8 cellular contexts compared by ENCODE assay signal in the genomic region with DNA sequence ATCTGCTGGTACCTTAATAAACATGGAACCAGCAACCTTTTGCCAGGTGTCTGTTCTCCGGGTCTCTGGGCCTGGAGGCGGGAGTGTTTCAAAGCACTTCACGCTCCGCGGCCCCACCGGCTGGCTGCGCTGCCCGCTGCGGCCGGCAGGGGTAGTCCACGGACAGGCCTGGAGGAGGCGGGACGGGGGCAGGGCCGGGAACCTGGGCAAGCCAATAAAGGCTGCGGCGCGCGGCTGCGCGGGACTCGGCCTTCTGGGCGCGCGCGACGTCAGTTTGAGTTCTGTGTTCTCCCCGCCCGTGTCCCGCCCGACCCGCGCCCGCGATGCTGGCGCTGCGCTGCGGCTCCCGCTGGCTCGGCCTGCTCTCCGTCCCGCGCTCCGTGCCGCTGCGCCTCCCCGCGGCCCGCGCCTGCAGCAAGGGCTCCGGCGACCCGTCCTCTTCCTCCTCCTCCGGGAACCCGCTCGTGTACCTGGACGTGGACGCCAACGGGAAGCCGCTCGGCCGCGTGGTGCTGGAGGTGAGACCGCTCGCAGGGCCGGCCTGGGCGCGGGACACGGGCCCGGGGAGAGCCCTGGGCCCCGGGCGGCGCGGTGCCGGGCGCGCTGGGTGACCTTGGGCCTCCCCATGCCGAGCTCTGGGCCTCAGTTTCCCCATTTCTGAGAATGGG. TPM values are rescaled to one million over a fixed set of nuclear protein-coding genes. Genes with fewer than 3 reads are reported as not detected.
DNase-seq lines count a peak whose midpoint lies in the region; ATAC-seq and TF ChIP-seq lines count a peak whose summit lies in the region.

A gene (plus strand): TSS at position 244 of the 668 bp plus-strand sequence. CDS start 80 bp downstream, at position 324.

- H3K4me1 Mint-ChIP-seq in activated CD4-positive, alpha-beta T cell treated with anti-CD3 and anti-CD28 coated beads for 36 hours, result peaks cover 22% of the 10 kb centered on the region
- peaks cover 16% of the 10 kb centered on the region for H3K4me1 Mint-ChIP-seq in chondrocyte (ENCODE audit: low read depth)

- peak within 1 kb of the TSS; percentile 85 for H3K4me3 Mint-ChIP-seq in activated CD4-positive, alpha-beta T cell treated with anti-CD3 and anti-CD28 coated beads for 36 hours
- peak within 1 kb of the TSS; percentile 75 for H3K4me3 Mint-ChIP-seq in chondrocyte (ENCODE audit: unreplicated experiment)

- DNase-seq in Ammon's horn (ENCODE audit: low spot score) (peak; percentile 96), NCI-H345 treated with DMSO at 0.1 percent for 48 hours (lab: John Stamatoyannopoulos, UW; ENCODE audit: unreplicated experiment) (peak; percentile 62), chondrocyte (ENCODE audit: low spot score) (peak; percentile 98), kidney glomerular epithelial cell (lab: John Stamatoyannopoulos, UW) (peak; percentile 82)
- peak; percentile 97 for DNase-seq in activated CD4-positive, alpha-beta T cell treated with anti-CD3 and anti-CD28 coated beads for 36 hours
- peak; percentile 89 to 93 for DNase-seq in stimulated activated CD4-positive, alpha-beta T cell treated with anti-CD3 and anti-CD28 coated beads, Interleukin-15, amount 100 ng/mL, for 48 hours (ENCODE audit: low read depth in 2 of 2)

- peak; percentile 93 for TF ChIP-seq CTCF in chondrocyte (IDR thresholded peaks at IDR 0.05)

- peaks cover 43% of the 10 kb centered on the region for H3K36me3 Mint-ChIP-seq in activated CD4-positive, alpha-beta T cell treated with anti-CD3 and anti-CD28 coated beads for 36 hours (ENCODE audit: low read depth)
- peaks cover 13% of the 10 kb centered on the region for H3K36me3 Mint-ChIP-seq in chondrocyte (ENCODE audit: low read depth)

- POLR2A ChIA-PET in activated CD4-positive, alpha-beta T cell treated with anti-CD3 and anti-CD28 coated beads for 36 hours (lab: Charles Lee), result interaction anchor here (1.2 to 2.0 kb wide), 6 partner anchors 10 to 78 kb away, joined by 3 to 7 read pairs (median 4); no protein-coding TSS in a partner anchor

- H3K9me3 Mint-ChIP-seq in activated CD4-positive, alpha-beta T cell treated with anti-CD3 and anti-CD28 coated beads for 36 hours (ENCODE audit: low read depth), result no peaks in the 10 kb centered on the region
- no peaks in the 10 kb centered on the region for H3K9me3 Mint-ChIP-seq in chondrocyte (ENCODE audit: low read depth)

- CTCF ChIA-PET in activated CD4-positive, alpha-beta T cell treated with anti-CD3 and anti-CD28 coated beads for 36 hours (lab: Charles Lee), result interaction anchor here (0.7 to 5.8 kb wide), 5 partner anchors 12 to 386 kb away, joined by 3 to 50 read pairs (median 7); no protein-coding TSS in a partner anchor

- ATAC-seq in GM19023 (IDR thresholded peaks at IDR 0.05; ENCODE audit: unreplicated experiment) (peak; percentile 76), HG03196 (IDR thresholded peaks at IDR 0.05; ENCODE audit: unreplicated experiment) (peak; percentile 71)
- ATAC-seq in activated CD4-positive, alpha-beta T cell treated with anti-CD3 and anti-CD28 coated beads for 36 hours, result peak; percentile 88

- H3K27ac Mint-ChIP-seq in activated CD4-positive, alpha-beta T cell treated with anti-CD3 and anti-CD28 coated beads for 36 hours, result peak within 1 kb of the TSS; percentile 93
- peak within 1 kb of the TSS; percentile 73 for H3K27ac Mint-ChIP-seq in chondrocyte (ENCODE audit: unreplicated experiment)

- intact Hi-C loops in activated CD4-positive, alpha-beta T cell treated with anti-CD3 and anti-CD28 coated beads for 36 hours (cut with DNase I, micrococcal nuclease), result loop anchor here (1.0 to 10.0 kb wide), 11 partner anchors 16 to 1315 kb away; a partner anchor contains a TSS

- H3K27me3 Mint-ChIP-seq in activated CD4-positive, alpha-beta T cell treated with anti-CD3 and anti-CD28 coated beads for 36 hours, result no peaks in the 10 kb centered on the region
- H3K27me3 Mint-ChIP-seq in chondrocyte (ENCODE audit: low read depth), result no peaks in the 10 kb centered on the region

RNA-seq across cellular contexts. Expression of the gene that starts here (rescaled TPM):
- 10 to 100 TPM; 92.3 to 96.1 TPM for total RNA-seq in activated CD4-positive, alpha-beta T cell treated with anti-CD3 and anti-CD28 coated beads for 36 hours
- 11.0 to 16.2 TPM (median 15.2 TPM) in 3 replicates for total RNA-seq in chondrocyte

Comparison
In these comparisons a context has a peak if more than half of its experiments do, and no peak if none do; other contexts are left out.
1. Peak in every context shown above with its lines: DNase-seq and ATAC-seq.